In the genomic region with DNA sequence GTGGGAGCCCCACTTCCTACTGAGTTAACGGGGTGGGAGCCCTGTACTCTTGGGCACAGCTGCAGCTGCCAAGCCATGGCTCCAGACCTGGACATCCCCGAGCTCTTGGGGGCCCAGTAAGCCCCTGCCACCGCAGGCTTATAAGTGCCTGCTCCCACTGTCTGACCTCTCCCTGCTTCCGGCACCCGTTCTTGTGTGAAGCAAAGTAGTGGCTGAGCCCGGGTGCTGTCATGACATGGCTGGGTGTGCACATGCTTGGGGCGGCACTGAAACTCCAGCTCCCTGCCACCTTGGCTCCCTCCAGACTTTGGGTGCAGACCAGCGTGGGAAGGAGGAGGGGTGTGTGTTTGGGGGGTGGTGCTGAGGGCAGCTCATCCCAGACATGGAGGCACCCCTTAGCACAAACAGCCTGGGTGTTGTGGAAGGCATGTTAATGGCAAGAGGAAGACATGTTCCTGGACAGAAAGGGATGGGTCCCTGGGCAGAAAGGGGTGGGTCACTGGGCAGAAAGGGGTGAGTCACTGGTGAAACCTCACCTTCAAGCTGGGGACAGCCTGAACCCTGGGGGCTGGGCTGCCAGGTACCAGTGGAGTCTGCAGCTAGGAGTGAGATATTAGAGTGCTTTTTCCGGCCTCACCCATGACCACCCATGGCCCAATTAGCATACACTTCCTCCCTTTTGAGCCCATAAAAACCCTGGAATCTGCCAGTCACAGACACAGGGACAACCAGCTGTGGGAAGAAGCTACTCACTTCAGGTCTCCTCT, we compare ENCODE assay signal across 1 cellular context.
TF ChIP-seq lines count a peak whose summit lies in the region.

No MANE protein-coding gene starts in this region.

TF ChIP-seq in WTC11, 78 proteins besides CTCF, POLR2A, EP300 and RAD21 (continued from another document):
- TF ChIP-seq, protein P1, sequence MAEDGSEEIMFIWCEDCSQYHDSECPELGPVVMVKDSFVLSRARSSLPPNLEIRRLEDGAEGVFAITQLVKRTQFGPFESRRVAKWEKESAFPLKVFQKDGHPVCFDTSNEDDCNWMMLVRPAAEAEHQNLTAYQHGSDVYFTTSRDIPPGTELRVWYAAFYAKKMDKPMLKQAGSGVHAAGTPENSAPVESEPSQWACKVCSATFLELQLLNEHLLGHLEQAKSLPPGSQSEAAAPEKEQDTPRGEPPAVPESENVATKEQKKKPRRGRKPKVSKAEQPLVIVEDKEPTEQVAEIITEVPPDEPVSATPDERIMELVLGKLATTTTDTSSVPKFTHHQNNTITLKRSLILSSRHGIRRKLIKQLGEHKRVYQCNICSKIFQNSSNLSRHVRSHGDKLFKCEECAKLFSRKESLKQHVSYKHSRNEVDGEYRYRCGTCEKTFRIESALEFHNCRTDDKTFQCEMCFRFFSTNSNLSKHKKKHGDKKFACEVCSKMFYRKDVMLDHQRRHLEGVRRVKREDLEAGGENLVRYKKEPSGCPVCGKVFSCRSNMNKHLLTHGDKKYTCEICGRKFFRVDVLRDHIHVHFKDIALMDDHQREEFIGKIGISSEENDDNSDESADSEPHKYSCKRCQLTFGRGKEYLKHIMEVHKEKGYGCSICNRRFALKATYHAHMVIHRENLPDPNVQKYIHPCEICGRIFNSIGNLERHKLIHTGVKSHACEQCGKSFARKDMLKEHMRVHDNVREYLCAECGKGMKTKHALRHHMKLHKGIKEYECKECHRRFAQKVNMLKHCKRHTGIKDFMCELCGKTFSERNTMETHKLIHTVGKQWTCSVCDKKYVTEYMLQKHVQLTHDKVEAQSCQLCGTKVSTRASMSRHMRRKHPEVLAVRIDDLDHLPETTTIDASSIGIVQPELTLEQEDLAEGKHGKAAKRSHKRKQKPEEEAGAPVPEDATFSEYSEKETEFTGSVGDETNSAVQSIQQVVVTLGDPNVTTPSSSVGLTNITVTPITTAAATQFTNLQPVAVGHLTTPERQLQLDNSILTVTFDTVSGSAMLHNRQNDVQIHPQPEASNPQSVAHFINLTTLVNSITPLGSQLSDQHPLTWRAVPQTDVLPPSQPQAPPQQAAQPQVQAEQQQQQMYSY (CRISPR knock-in tag; IDR thresholded peaks at IDR 0.05): no peak
- TF ChIP-seq, protein P2, sequence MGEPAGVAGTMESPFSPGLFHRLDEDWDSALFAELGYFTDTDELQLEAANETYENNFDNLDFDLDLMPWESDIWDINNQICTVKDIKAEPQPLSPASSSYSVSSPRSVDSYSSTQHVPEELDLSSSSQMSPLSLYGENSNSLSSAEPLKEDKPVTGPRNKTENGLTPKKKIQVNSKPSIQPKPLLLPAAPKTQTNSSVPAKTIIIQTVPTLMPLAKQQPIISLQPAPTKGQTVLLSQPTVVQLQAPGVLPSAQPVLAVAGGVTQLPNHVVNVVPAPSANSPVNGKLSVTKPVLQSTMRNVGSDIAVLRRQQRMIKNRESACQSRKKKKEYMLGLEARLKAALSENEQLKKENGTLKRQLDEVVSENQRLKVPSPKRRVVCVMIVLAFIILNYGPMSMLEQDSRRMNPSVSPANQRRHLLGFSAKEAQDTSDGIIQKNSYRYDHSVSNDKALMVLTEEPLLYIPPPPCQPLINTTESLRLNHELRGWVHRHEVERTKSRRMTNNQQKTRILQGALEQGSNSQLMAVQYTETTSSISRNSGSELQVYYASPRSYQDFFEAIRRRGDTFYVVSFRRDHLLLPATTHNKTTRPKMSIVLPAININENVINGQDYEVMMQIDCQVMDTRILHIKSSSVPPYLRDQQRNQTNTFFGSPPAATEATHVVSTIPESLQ (CRISPR knock-in tag; IDR thresholded peaks at IDR 0.05): no peak
- TF ChIP-seq ZNF219 (CRISPR knock-in tag; IDR thresholded peaks at IDR 0.05; ENCODE audit: borderline replicate concordance) (no peak), NFATC4 (CRISPR knock-in tag; IDR thresholded peaks at IDR 0.05) (no peak), ZNF396 (CRISPR knock-in tag; IDR thresholded peaks at IDR 0.05; ENCODE audit: borderline replicate concordance) (no peak), MXD4 (CRISPR knock-in tag; IDR thresholded peaks at IDR 0.05; ENCODE audit: borderline replicate concordance) (no peak), NFE2L1 (CRISPR knock-in tag; IDR thresholded peaks at IDR 0.05) (no peak), ZNF416 (CRISPR knock-in tag; IDR thresholded peaks at IDR 0.05) (no peak), GRHL2 (CRISPR knock-in tag; IDR thresholded peaks at IDR 0.05; ENCODE audit: insufficient replicate concordance, severe bottlenecking) (no peak), CREB1 (CRISPR knock-in tag; IDR thresholded peaks at IDR 0.05) (no peak)
- TF ChIP-seq, protein P3, sequence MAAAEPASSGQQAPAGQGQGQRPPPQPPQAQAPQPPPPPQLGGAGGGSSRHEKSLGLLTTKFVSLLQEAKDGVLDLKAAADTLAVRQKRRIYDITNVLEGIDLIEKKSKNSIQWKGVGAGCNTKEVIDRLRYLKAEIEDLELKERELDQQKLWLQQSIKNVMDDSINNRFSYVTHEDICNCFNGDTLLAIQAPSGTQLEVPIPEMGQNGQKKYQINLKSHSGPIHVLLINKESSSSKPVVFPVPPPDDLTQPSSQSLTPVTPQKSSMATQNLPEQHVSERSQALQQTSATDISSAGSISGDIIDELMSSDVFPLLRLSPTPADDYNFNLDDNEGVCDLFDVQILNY (CRISPR knock-in tag; IDR thresholded peaks at IDR 0.05): no peak
